Comparison of ENCODE assay signal across 8 cellular contexts in genomic region chr19:14689598-14690503, GRCh38. TPM values are rescaled to one million over a fixed set of nuclear protein-coding genes. Genes with fewer than 3 reads are reported as not detected.
DNase-seq lines count a peak whose midpoint lies in the region; ATAC-seq and TF ChIP-seq lines count a peak whose summit lies in the region.

ZNF333 (plus strand) TSS chr19:14690048; CDS start chr19:14693492, 3,444 bp downstream.

- H4K12ac ChIP-seq in trophoblast cell (ENCODE audit: low read depth, low read length), result peak within 1 kb of the TSS; percentile 80

- peak; percentile 40 to 72 for TF ChIP-seq EP300 in tibial nerve (IDR thresholded peaks at IDR 0.05)

- H3K9ac ChIP-seq in adipocyte (ENCODE audit: low read length) (peak within 1 kb of the TSS; percentile 86), trophoblast cell (ENCODE audit: low read length) (peak within 1 kb of the TSS; percentile 95)

- peaks cover 3% of the 10 kb centered on the region for H3K79me2 ChIP-seq in trophoblast cell (ENCODE audit: control insufficient read depth, insufficient read depth, low read length, poor library complexity)

- no peaks in the 10 kb centered on the region for H3K9me3 ChIP-seq in adipocyte (ENCODE audit: control insufficient read depth, low read length)
- no peaks in the 10 kb centered on the region for H3K9me3 ChIP-seq in trophoblast cell (ENCODE audit: insufficient read depth, low read depth, low read length)
- no peaks in the 10 kb centered on the region for H3K9me3 ChIP-seq in tibial nerve

- peak in 1 of 2 donors; percentile 54 for TF ChIP-seq POLR2A in tibial nerve (IDR thresholded peaks at IDR 0.05)

- no peak within 1 kb of the TSS for H3K23ac ChIP-seq in trophoblast cell (ENCODE audit: low read length)

- no peak within 1 kb of the TSS for H2AK5ac ChIP-seq in trophoblast cell (ENCODE audit: low read length)

- H3K36me3 ChIP-seq in adipocyte (ENCODE audit: control insufficient read depth, insufficient read depth, low read length, severe bottlenecking) (peaks cover 6% of the 10 kb centered on the region), trophoblast cell (ENCODE audit: control insufficient read depth in 1 of 2, insufficient read depth in 2 of 2, low read length in 2 of 2) (peaks cover 1 to 6% of the 10 kb centered on the region in 2 experiments), tibial nerve (peaks cover 0 to 19% (median 1%) of the 10 kb centered on the region in 3 donors)

- TF ChIP-seq CTCF in GM12875 (IDR thresholded peaks at IDR 0.05; ENCODE audit: borderline replicate concordance, insufficient read depth, low read depth, low read length), result no peak
- peak in 1 of 5 experiments; percentile 27 for TF ChIP-seq CTCF in tibial nerve (IDR thresholded peaks at IDR 0.05)

- H2BK5ac ChIP-seq in trophoblast cell (ENCODE audit: low read depth, low read length, poor library complexity), result peak within 1 kb of the TSS; percentile 85

- H3K79me1 ChIP-seq in trophoblast cell (ENCODE audit: low read length), result peaks cover 5% of the 10 kb centered on the region

- H3K4me2 ChIP-seq in trophoblast cell (ENCODE audit: low read length), result peak within 1 kb of the TSS; percentile 98

- intact Hi-C loops in cardiac septum (cut with DNase I), result loop anchor here (5.0 kb wide), 1 partner anchor 118 kb away; the partner anchor contains the start of gene NDUFB7

- ATAC-seq in HG02759 (IDR thresholded peaks at IDR 0.05; ENCODE audit: unreplicated experiment), result peak; percentile 94

- H3K4me3 ChIP-seq in GM12875 (ENCODE audit: low read depth, low read length), result peak within 1 kb of the TSS; percentile 84
- H3K4me3 ChIP-seq in adipocyte (ENCODE audit: low read length), result peak within 1 kb of the TSS; percentile 86
- peak within 1 kb of the TSS; percentile 81 for H3K4me3 ChIP-seq in trophoblast cell (ENCODE audit: low read depth, low read length)
- H3K4me3 ChIP-seq in tibial nerve, result peak within 1 kb of the TSS; percentile 66 to 83 (median 74)

- DNase-seq in NCI-H1417 (lab: John Stamatoyannopoulos, UW) (peak; percentile 84 to 98 (median 96)), SW480 (ENCODE audit: low spot score) (peak; percentile 86), adipocyte (ENCODE audit: low read depth) (peak; percentile 98), cardiac septum (ENCODE audit: low spot score) (peak; percentile 98), trophoblast cell (peak; percentile 80 to 93), tibial nerve (ENCODE audit: low spot score in 2 of 2) (peak; percentile 95 to 96)

- H4K8ac ChIP-seq in trophoblast cell (ENCODE audit: low read depth, low read length), result peak within 1 kb of the TSS; percentile 99

- H3K4me1 ChIP-seq in adipocyte (ENCODE audit: control insufficient read depth, insufficient read depth, low read length) (peaks cover 6% of the 10 kb centered on the region), trophoblast cell (ENCODE audit: control insufficient read depth in 1 of 2, insufficient read depth in 2 of 2, low read length in 2 of 2) (no peaks in the 10 kb centered on the region), tibial nerve (peaks cover 0 to 29% (median 5%) of the 10 kb centered on the region in 4 donors)

- H4K91ac ChIP-seq in trophoblast cell (ENCODE audit: low read depth, low read length), result peak within 1 kb of the TSS; percentile 97

- peak within 1 kb of the TSS; percentile 94 for H2AFZ ChIP-seq in trophoblast cell (ENCODE audit: insufficient read depth, low read length, poor library complexity)

- peak within 1 kb of the TSS; percentile 78 for H3K4ac ChIP-seq in trophoblast cell (ENCODE audit: low read depth, low read length)

- H3K14ac ChIP-seq in trophoblast cell (ENCODE audit: low read length), result peak within 1 kb of the TSS; percentile 79

- no peak within 1 kb of the TSS for H2BK12ac ChIP-seq in trophoblast cell (ENCODE audit: low read length)

- H2BK120ac ChIP-seq in trophoblast cell (ENCODE audit: insufficient read depth, low read length, poor library complexity), result peak within 1 kb of the TSS; percentile 83

- no CpG with 5 or more reads among the region's 66 CpGs for WGBS in trophoblast cell (ENCODE audit: extremely low coverage, insufficient coverage, insufficient read length)
- 1 to 2% methylated on average over 29 to 61 of the region's 66 CpGs for WGBS in tibial nerve, 2 donors

- H3K27me3 ChIP-seq in adipocyte (replicated peaks; ENCODE audit: control insufficient read depth, insufficient read depth, low read length) (no peaks in the 10 kb centered on the region), trophoblast cell (ENCODE audit: insufficient read depth, low read length) (no peaks in the 10 kb centered on the region), tibial nerve (no peaks in the 10 kb centered on the region)

- H3K18ac ChIP-seq in trophoblast cell (ENCODE audit: low read length), result peak within 1 kb of the TSS; percentile 95

- peak within 1 kb of the TSS; percentile 97 for H3K27ac ChIP-seq in trophoblast cell (ENCODE audit: low read depth, low read length)
- peak within 1 kb of the TSS; percentile 91 to 95 (median 93) for H3K27ac ChIP-seq in tibial nerve

RNA-seq across cellular contexts. Expression of gene ZNF333, which starts in this region (rescaled TPM):
- total RNA-seq in cardiac septum (10.5 TPM), tibial nerve (10 to 100 TPM; 35.3 to 42.6 (median 39.6) TPM)
- 4.6 and 5.1 TPM in 2 replicates for polyA plus RNA-seq in trophoblast cell (2013)

Comparison
In these comparisons a context has a peak if more than half of its experiments do, and no peak if none do; other contexts are left out.
1. Peak in every context shown above with its lines: DNase-seq, ATAC-seq, H3K4me3 ChIP-seq and H3K27ac ChIP-seq.